Comparison of ENCODE assay signal across 2 cellular contexts in genomic region chr2:64204716-64205115, GRCh38.
TF ChIP-seq lines count a peak whose summit lies in the region.

No MANE protein-coding gene starts in this region.

TF ChIP-seq in SK-N-SH, 30 proteins besides CTCF, POLR2A, EP300 and RAD21 (continued from another document):
- no peak for TF ChIP-seq IRF3 (IDR thresholded peaks at IDR 0.05; ENCODE audit: low read depth, low read length)
- TF ChIP-seq FOXM1 (IDR thresholded peaks at IDR 0.05; ENCODE audit: low read depth), result no peak
- TF ChIP-seq ZBTB33 (IDR thresholded peaks at IDR 0.05; ENCODE audit: borderline replicate concordance, low read depth), result no peak
- TF ChIP-seq FOXJ3 (CRISPR knock-in tag; IDR thresholded peaks at IDR 0.05), result no peak

TF ChIP-seq in SK-N-SH treated with all-trans-retinoic acid at 6 μM for 48 hours, 23 proteins besides CTCF, POLR2A, EP300 and RAD21 (continued from another document):
- TF ChIP-seq, protein P1, sequence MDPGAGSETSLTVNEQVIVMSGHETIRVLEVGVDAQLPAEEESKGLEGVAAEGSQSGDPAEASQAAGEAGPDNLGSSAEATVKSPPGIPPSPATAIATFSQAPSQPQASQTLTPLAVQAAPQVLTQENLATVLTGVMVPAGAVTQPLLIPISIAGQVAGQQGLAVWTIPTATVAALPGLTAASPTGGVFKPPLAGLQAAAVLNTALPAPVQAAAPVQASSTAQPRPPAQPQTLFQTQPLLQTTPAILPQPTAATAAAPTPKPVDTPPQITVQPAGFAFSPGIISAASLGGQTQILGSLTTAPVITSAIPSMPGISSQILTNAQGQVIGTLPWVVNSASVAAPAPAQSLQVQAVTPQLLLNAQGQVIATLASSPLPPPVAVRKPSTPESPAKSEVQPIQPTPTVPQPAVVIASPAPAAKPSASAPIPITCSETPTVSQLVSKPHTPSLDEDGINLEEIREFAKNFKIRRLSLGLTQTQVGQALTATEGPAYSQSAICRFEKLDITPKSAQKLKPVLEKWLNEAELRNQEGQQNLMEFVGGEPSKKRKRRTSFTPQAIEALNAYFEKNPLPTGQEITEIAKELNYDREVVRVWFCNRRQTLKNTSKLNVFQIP (CRISPR knock-in tag; IDR thresholded peaks at IDR 0.05; ENCODE audit: borderline replicate concordance, low read depth), result no peak
- TF ChIP-seq PATZ1 (CRISPR knock-in tag; IDR thresholded peaks at IDR 0.05; ENCODE audit: borderline replicate concordance), result no peak
- no peak for TF ChIP-seq OSR1 (CRISPR knock-in tag; IDR thresholded peaks at IDR 0.05)
- TF ChIP-seq ISL1 (CRISPR knock-in tag; IDR thresholded peaks at IDR 0.05), result no peak
- TF ChIP-seq ZFP30 (CRISPR knock-in tag; IDR thresholded peaks at IDR 0.05), result no peak
- TF ChIP-seq SNAI2 (CRISPR knock-in tag; IDR thresholded peaks at IDR 0.05), result no peak
- no peak for TF ChIP-seq CSDC2 (CRISPR knock-in tag; IDR thresholded peaks at IDR 0.05)
- TF ChIP-seq CSRNP3 (CRISPR knock-in tag; IDR thresholded peaks at IDR 0.05), result no peak
TF ChIP-seq in SK-N-SH treated with all-trans-retinoic acid at 6 μM for 48 hours: peak in this region for 0.
